In the genomic region with DNA sequence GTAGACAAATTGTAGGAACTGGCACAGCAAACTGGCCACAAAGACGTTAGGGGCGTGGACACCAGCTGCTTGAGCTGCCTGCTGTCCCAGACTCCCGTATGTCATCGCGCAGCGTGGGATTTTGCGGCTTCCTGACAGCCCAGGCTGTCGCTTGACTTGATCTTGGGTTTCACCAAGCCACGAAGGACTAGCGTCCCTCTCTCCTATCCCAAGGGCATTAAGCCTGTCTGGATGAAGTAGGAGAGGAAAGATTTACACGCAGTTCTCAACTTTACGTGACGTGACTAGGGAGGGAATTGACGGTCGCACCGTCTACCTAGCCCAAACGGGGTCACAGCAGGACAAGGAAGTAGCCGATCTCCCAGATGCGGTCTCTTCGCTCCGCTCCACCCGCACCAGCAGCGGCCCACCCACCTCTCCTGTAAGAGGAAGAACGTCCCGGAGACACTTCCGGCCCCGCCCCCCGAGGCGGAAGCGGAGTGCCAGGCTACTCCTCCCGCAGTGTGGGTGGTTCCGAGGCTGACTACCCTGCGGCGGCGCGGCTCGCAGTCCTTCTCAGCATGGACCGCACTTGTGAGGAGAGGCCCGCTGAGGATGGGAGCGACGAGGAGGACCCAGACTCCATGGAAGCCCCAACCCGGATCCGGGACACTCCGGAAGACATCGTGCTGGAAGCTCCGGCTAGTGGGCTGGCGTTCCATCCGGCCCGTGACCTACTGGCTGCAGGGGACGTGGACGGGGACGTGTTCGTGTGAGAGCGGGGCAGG, we compare ENCODE assay signal across 8 cellular contexts.
DNase-seq lines count a peak whose midpoint lies in the region; ATAC-seq lines count a peak whose summit lies in the region.

A gene with protein sequence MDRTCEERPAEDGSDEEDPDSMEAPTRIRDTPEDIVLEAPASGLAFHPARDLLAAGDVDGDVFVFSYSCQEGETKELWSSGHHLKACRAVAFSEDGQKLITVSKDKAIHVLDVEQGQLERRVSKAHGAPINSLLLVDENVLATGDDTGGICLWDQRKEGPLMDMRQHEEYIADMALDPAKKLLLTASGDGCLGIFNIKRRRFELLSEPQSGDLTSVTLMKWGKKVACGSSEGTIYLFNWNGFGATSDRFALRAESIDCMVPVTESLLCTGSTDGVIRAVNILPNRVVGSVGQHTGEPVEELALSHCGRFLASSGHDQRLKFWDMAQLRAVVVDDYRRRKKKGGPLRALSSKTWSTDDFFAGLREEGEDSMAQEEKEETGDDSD (plus strand): TSS at position 552 of the 767 bp plus-strand sequence. CDS start 9 bp downstream, at position 561.

- peak; percentile 97 for DNase-seq in AG08395 (ENCODE audit: low spot score)
- DNase-seq in NCI-H345 treated with DMSO at 0.1 percent for 48 hours (lab: John Stamatoyannopoulos, UW; ENCODE audit: unreplicated experiment) = peak; percentile 88
- peak; percentile 93 for DNase-seq in activated CD4-positive, CD25-positive, alpha-beta regulatory T cell treated with anti-CD3 and anti-CD28 coated beads, Interleukin-2, amount 50 U/mL, for 16 hours (ENCODE audit: low read depth, low spot score)
- peak; percentile 88 to 90 for DNase-seq in central memory CD8-positive, alpha-beta T cell (ENCODE audit: low spot score in 2 of 2)
- DNase-seq in iris pigment epithelial cell (ENCODE audit: low read depth) = peak; percentile 90
- DNase-seq in stimulated activated CD4-positive, alpha-beta T cell treated with anti-CD3 and anti-CD28 coated beads, Interleukin-12 subunit alpha, Interleukin-12 subunit beta, amount 100 ng/mL, for 24 hours (ENCODE audit: low read depth in 2 of 2) = peak; percentile 90 to 96

- H3K4me1 Mint-ChIP-seq in central memory CD8-positive, alpha-beta T cell = peaks cover 32% of the 10 kb centered on the region

- peaks cover 51% of the 10 kb centered on the region for H3K36me3 Mint-ChIP-seq in central memory CD8-positive, alpha-beta T cell (ENCODE audit: insufficient read depth)

- peak within 1 kb of the TSS; percentile 96 for H3K27ac Mint-ChIP-seq in central memory CD8-positive, alpha-beta T cell (ENCODE audit: low read depth)

- H3K27me3 Mint-ChIP-seq in central memory CD8-positive, alpha-beta T cell = no peaks in the 10 kb centered on the region

- ATAC-seq in GM18909 (IDR thresholded peaks at IDR 0.05; ENCODE audit: poor library complexity, unreplicated experiment) (peak; percentile 98), HG03175 (IDR thresholded peaks at IDR 0.05; ENCODE audit: unreplicated experiment) (peak; percentile 97)
- ATAC-seq in central memory CD8-positive, alpha-beta T cell (replicated peaks; ENCODE audit: extremely low read depth, poor library complexity, severe bottlenecking) = peak; percentile 97

- H3K9me3 Mint-ChIP-seq in central memory CD8-positive, alpha-beta T cell = no peaks in the 10 kb centered on the region

- H3K4me3 Mint-ChIP-seq in central memory CD8-positive, alpha-beta T cell = peak within 1 kb of the TSS; percentile 99

Comparison
In these comparisons a context has a peak if more than half of its experiments do, and no peak if none do; other contexts are left out.
1. Peak in every context shown above with its lines: DNase-seq and ATAC-seq.